Comparison of ENCODE assay signal across 2 cellular contexts in the genomic region with DNA sequence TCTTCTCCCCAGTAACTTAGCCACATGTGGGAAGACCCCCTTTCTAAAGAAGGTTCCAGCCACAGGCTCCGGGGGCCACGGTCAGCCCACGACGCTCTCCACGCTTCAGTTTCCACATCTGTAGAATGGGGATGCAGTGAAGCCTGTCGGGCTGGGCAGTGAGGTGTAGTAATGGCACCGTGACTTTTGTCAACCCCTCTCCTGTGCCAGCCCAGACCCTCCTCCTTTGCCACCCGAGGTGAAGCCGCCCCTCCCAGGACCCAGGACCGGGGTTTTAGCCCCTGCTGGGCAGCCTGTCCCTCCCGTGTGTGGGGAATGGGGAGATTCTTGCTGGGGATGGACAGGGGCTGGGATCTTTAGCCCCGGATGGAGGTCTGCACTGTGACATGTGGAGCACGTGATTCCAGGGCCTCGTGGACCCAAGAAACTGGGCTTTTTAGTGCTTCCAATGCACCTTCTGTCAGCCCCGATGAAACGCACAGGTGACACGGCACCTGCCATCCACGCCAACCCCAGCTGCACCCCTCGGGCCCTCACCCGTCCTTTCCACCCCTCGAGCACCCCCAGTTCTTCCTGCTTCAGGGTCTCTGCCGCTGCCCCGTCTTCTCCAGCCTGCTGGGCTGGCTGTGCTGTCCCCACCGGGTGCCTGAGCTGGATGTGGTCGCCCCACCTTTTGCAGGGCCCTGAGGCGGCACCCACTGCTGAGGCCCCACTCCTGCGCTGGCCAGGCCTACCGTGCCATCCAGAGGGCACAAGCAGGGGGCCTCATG.
TF ChIP-seq lines count a peak whose summit lies in the region.

No MANE protein-coding gene starts in this region.

TF ChIP-seq in SK-N-SH, 30 proteins besides CTCF, POLR2A, EP300 and RAD21:
- TF ChIP-seq, protein P1, sequence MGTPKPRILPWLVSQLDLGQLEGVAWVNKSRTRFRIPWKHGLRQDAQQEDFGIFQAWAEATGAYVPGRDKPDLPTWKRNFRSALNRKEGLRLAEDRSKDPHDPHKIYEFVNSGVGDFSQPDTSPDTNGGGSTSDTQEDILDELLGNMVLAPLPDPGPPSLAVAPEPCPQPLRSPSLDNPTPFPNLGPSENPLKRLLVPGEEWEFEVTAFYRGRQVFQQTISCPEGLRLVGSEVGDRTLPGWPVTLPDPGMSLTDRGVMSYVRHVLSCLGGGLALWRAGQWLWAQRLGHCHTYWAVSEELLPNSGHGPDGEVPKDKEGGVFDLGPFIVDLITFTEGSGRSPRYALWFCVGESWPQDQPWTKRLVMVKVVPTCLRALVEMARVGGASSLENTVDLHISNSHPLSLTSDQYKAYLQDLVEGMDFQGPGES (IDR thresholded peaks at IDR 0.05; ENCODE audit: low read depth, low read length), result no peak
- no peak for TF ChIP-seq ELF1 (IDR thresholded peaks at IDR 0.05)
- no peak for TF ChIP-seq RCOR1 (IDR thresholded peaks at IDR 0.05; ENCODE audit: low read length)
- TF ChIP-seq NRF1 (IDR thresholded peaks at IDR 0.05; ENCODE audit: low read depth, low read length), result no peak
- no peak for TF ChIP-seq RXRA (IDR thresholded peaks at IDR 0.05; ENCODE audit: borderline replicate concordance, low read depth)

TF ChIP-seq in SK-N-SH treated with all-trans-retinoic acid at 6 μM for 48 hours, 23 proteins besides CTCF, POLR2A, EP300 and RAD21 (continued from another document):
- TF ChIP-seq, protein P2, sequence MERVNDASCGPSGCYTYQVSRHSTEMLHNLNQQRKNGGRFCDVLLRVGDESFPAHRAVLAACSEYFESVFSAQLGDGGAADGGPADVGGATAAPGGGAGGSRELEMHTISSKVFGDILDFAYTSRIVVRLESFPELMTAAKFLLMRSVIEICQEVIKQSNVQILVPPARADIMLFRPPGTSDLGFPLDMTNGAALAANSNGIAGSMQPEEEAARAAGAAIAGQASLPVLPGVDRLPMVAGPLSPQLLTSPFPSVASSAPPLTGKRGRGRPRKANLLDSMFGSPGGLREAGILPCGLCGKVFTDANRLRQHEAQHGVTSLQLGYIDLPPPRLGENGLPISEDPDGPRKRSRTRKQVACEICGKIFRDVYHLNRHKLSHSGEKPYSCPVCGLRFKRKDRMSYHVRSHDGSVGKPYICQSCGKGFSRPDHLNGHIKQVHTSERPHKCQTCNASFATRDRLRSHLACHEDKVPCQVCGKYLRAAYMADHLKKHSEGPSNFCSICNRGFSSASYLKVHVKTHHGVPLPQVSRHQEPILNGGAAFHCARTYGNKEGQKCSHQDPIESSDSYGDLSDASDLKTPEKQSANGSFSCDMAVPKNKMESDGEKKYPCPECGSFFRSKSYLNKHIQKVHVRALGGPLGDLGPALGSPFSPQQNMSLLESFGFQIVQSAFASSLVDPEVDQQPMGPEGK (CRISPR knock-in tag; IDR thresholded peaks at IDR 0.05; ENCODE audit: borderline replicate concordance), result no peak
- TF ChIP-seq, protein P3, sequence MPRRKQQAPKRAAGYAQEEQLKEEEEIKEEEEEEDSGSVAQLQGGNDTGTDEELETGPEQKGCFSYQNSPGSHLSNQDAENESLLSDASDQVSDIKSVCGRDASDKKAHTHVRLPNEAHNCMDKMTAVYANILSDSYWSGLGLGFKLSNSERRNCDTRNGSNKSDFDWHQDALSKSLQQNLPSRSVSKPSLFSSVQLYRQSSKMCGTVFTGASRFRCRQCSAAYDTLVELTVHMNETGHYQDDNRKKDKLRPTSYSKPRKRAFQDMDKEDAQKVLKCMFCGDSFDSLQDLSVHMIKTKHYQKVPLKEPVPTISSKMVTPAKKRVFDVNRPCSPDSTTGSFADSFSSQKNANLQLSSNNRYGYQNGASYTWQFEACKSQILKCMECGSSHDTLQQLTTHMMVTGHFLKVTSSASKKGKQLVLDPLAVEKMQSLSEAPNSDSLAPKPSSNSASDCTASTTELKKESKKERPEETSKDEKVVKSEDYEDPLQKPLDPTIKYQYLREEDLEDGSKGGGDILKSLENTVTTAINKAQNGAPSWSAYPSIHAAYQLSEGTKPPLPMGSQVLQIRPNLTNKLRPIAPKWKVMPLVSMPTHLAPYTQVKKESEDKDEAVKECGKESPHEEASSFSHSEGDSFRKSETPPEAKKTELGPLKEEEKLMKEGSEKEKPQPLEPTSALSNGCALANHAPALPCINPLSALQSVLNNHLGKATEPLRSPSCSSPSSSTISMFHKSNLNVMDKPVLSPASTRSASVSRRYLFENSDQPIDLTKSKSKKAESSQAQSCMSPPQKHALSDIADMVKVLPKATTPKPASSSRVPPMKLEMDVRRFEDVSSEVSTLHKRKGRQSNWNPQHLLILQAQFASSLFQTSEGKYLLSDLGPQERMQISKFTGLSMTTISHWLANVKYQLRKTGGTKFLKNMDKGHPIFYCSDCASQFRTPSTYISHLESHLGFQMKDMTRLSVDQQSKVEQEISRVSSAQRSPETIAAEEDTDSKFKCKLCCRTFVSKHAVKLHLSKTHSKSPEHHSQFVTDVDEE (CRISPR knock-in tag; IDR thresholded peaks at IDR 0.05), result no peak
- TF ChIP-seq, protein P4, sequence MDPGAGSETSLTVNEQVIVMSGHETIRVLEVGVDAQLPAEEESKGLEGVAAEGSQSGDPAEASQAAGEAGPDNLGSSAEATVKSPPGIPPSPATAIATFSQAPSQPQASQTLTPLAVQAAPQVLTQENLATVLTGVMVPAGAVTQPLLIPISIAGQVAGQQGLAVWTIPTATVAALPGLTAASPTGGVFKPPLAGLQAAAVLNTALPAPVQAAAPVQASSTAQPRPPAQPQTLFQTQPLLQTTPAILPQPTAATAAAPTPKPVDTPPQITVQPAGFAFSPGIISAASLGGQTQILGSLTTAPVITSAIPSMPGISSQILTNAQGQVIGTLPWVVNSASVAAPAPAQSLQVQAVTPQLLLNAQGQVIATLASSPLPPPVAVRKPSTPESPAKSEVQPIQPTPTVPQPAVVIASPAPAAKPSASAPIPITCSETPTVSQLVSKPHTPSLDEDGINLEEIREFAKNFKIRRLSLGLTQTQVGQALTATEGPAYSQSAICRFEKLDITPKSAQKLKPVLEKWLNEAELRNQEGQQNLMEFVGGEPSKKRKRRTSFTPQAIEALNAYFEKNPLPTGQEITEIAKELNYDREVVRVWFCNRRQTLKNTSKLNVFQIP (CRISPR knock-in tag; IDR thresholded peaks at IDR 0.05; ENCODE audit: borderline replicate concordance, low read depth), result no peak
- no peak for TF ChIP-seq GLIS3 (CRISPR knock-in tag; IDR thresholded peaks at IDR 0.05)
- TF ChIP-seq ZFP3 (CRISPR knock-in tag; IDR thresholded peaks at IDR 0.05), result no peak
- TF ChIP-seq TCF4 (CRISPR knock-in tag; IDR thresholded peaks at IDR 0.05; ENCODE audit: borderline replicate concordance), result no peak
- TF ChIP-seq ESRRG (CRISPR knock-in tag; IDR thresholded peaks at IDR 0.05), result no peak
- no peak for TF ChIP-seq OSR1 (CRISPR knock-in tag; IDR thresholded peaks at IDR 0.05)
- no peak for TF ChIP-seq ZNF8 (CRISPR knock-in tag; IDR thresholded peaks at IDR 0.05)
- no peak for TF ChIP-seq ISL1 (CRISPR knock-in tag; IDR thresholded peaks at IDR 0.05)
- no peak for TF ChIP-seq CSDC2 (CRISPR knock-in tag; IDR thresholded peaks at IDR 0.05)
- no peak for TF ChIP-seq ZC3H10 (CRISPR knock-in tag; IDR thresholded peaks at IDR 0.05)
